8 cellular contexts compared by ENCODE assay signal in genomic region chr3:15268033-15268631, GRCh38.
DNase-seq lines count a peak whose midpoint lies in the region; ATAC-seq and TF ChIP-seq lines count a peak whose summit lies in the region.

No MANE protein-coding gene starts in this region.

- no peak overlapping the region for H3K27ac ChIP-seq in colonic mucosa
- H3K27ac ChIP-seq in liver (ENCODE audit: low read depth in 1 of 2, low read length in 2 of 2): no peak overlapping the region

- ATAC-seq in HG03354 (IDR thresholded peaks at IDR 0.05; ENCODE audit: poor library complexity, severe bottlenecking, unreplicated experiment) (peak; percentile 47), GM18907 (IDR thresholded peaks at IDR 0.05; ENCODE audit: unreplicated experiment) (no peak)

- WGBS in liver: 31% methylated on average over 15 of the region's 15 CpGs

- H3K27me3 ChIP-seq in GM06990 (replicated peaks; ENCODE audit: control insufficient read depth, insufficient read depth, low read length): no peaks in the 10 kb centered on the region
- H3K27me3 ChIP-seq in colonic mucosa: no peaks in the 10 kb centered on the region
- no peaks in the 10 kb centered on the region for H3K27me3 ChIP-seq in liver (ENCODE audit: control insufficient read depth in 4 of 4, insufficient read depth in 4 of 4, low read length in 3 of 4)

- peak; percentile 94 for TF ChIP-seq CTCF in GM06990 (IDR thresholded peaks at IDR 0.05; ENCODE audit: insufficient read depth, low read length, poor library complexity, severe bottlenecking)
- TF ChIP-seq CTCF in colonic mucosa (IDR thresholded peaks at IDR 0.05): peak; percentile 93
- peak; percentile 96 for TF ChIP-seq CTCF in liver (IDR thresholded peaks at IDR 0.05; ENCODE audit: low read depth, low read length, missing input control)

- no peak overlapping the region for H3K9ac ChIP-seq in colonic mucosa (ENCODE audit: low read depth in 2 of 2, low read length in 2 of 2)
- no peak overlapping the region for H3K9ac ChIP-seq in liver (ENCODE audit: low read depth in 1 of 2, low read length in 2 of 2)

- intact Hi-C loops in colonic mucosa (cut with DNase I): loop anchor here (5.0 kb wide), 2 partner anchors 64 to 109 kb away; partner anchors contain the start of gene SH3BP5

- H3K4me3 ChIP-seq in GM06990 (replicated peaks; ENCODE audit: low read depth, low read length) (no peak overlapping the region), colonic mucosa (no peak overlapping the region), liver (ENCODE audit: low read depth in 1 of 3, low read length in 3 of 3) (no peak overlapping the region)

- DNase-seq in GM06990 (ENCODE audit: extremely low read depth, insufficient read length) (peak; percentile 48), NCI-H69 (lab: John Stamatoyannopoulos, UW) (peak; percentile 83), colonic mucosa (peak; percentile 85)
- DNase-seq in activated CD4-positive, alpha-beta T cell treated with anti-CD3 and anti-CD28 coated beads, Interleukin-2, amount 50 U/mL, for 1 hour: peak; percentile 85
- DNase-seq in stimulated activated CD4-positive, alpha-beta T cell treated with anti-CD3 and anti-CD28 coated beads, Interleukin-4, amount 100 ng/mL, for 4 hours: peak; percentile 79 to 81

- H3K9me3 ChIP-seq in colonic mucosa: no peaks in the 10 kb centered on the region
- no peaks in the 10 kb centered on the region for H3K9me3 ChIP-seq in liver (ENCODE audit: control insufficient read depth in 4 of 4, low read length in 3 of 4)

- peaks cover 13% of the 10 kb centered on the region for H3K36me3 ChIP-seq in GM06990 (ENCODE audit: control insufficient read depth, insufficient read depth, low read length)
- no peaks in the 10 kb centered on the region for H3K36me3 ChIP-seq in colonic mucosa
- H3K36me3 ChIP-seq in liver (ENCODE audit: control insufficient read depth in 4 of 4, insufficient read depth in 3 of 4, low read depth in 1 of 4, low read length in 3 of 4): no peaks in the 10 kb centered on the region

- H3K4me1 ChIP-seq in colonic mucosa (no peaks in the 10 kb centered on the region), liver (ENCODE audit: control insufficient read depth in 4 of 4, insufficient read depth in 4 of 4, low read length in 3 of 4) (peaks cover 0 to 8% (median 2%) of the 10 kb centered on the region in 4 donors)

- peak; percentile 100 for TF ChIP-seq RAD21 in liver (IDR thresholded peaks at IDR 0.05)

TF ChIP-seq in liver, 16 proteins besides CTCF, POLR2A, EP300 and RAD21:
- TF ChIP-seq REST (IDR thresholded peaks at IDR 0.05): no peak
- peak in 1 of 2 donors; percentile 14 for TF ChIP-seq RXRA (IDR thresholded peaks at IDR 0.05)
- TF ChIP-seq HNF4G (IDR thresholded peaks at IDR 0.05): no peak
- no peak for TF ChIP-seq EGR1 (IDR thresholded peaks at IDR 0.05; ENCODE audit: low read depth in 2 of 2)
- TF ChIP-seq HNF4A (conservative IDR thresholded peaks at IDR 0.05): peak in 1 of 2 donors; percentile 23
- no peak for TF ChIP-seq SP1 (IDR thresholded peaks at IDR 0.05)
- TF ChIP-seq FOXA2 (IDR thresholded peaks at IDR 0.05): no peak
- TF ChIP-seq NR2F2 (IDR thresholded peaks at IDR 0.05): peak; percentile 42
- TF ChIP-seq ZBTB33 (IDR thresholded peaks at IDR 0.05): no peak
- no peak for TF ChIP-seq MAX (IDR thresholded peaks at IDR 0.05)
- no peak for TF ChIP-seq GABPA (IDR thresholded peaks at IDR 0.05 in 1 of 2, conservative IDR thresholded peaks at IDR 0.05 in 1 of 2)
